Comparison of ENCODE assay signal across 8 cellular contexts in the genomic region with DNA sequence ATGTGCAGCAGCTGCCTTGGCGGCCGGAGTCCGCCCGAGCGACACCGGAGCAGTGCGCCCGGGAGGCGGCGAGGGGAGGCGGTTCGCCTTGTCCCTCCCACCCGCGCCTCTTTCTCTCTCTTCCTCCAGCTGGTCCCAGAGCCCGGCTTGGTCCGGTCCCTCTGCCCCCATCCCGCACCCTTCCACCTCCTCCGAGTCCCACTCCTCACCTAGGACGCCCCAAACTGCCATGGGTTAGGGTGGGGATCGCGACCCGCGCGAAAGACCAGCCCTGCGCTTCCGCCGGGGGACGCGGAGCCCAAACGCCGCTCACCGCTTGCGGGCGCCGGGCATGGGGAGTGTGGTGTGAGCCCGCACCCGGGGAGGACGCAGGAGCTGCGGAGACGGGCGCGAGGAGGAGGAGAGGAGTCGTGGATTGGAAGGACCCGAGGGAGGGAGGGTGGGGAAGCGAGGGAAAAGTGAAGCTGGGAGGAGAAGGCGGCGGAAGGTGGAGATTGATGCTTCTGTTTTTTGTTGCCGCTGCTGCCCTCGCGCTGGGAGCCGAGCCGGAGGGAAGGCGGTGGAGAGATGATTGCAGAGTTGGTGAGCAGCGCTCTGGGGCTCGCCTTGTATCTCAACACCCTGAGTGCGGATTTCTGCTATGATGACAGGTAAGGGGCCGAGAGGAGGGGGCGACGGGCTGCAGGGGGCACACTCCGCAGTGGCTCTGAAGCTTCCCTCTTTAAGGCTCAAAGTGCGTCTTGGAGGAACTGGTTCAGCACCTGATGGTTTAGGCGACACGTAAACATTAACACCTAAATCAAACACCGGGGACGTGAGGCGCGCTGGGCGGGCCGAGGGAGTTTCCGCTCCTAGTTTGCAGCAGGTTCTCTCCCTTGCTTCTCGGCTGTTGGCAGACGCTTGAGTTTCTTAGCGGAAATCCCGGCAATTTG. TPM values are rescaled to one million over a fixed set of nuclear protein-coding genes. Genes with fewer than 3 reads are reported as not detected.
DNase-seq lines count a peak whose midpoint lies in the region; ATAC-seq and TF ChIP-seq lines count a peak whose summit lies in the region.

No MANE protein-coding gene starts in this region.

- peaks cover 27% of the 10 kb centered on the region for H3K27me3 Mint-ChIP-seq in neural crest cell (ENCODE audit: low read depth)

- H3K27me3 ChIP-seq in OCI-LY1 (ENCODE audit: insufficient read depth, low read length) (no peaks in the 10 kb centered on the region), subcutaneous abdominal adipose tissue (ENCODE audit: control insufficient read depth in 5 of 5, insufficient read depth in 4 of 5, low read length in 5 of 5) (no peaks in the 10 kb centered on the region)

- no peaks in the 10 kb centered on the region for H3K36me3 Mint-ChIP-seq in neural crest cell (ENCODE audit: low read depth)

- H3K9me3 ChIP-seq in OCI-LY1 (ENCODE audit: low read length), result no peaks in the 10 kb centered on the region
- no peaks in the 10 kb centered on the region for H3K9me3 ChIP-seq in subcutaneous abdominal adipose tissue (ENCODE audit: control insufficient read depth in 5 of 5, low read length in 5 of 5)

- H3K4me3 Mint-ChIP-seq in neural crest cell, result peak overlapping the region; percentile 92

- peak in 10 of 14 donors; percentile 51 to 87 (median 70) for DNase-seq in C1 segment of cervical spinal cord (lab: John Stamatoyannopoulos, UW)
- peak; percentile 42 for DNase-seq in activated T-helper 1 cell treated with Interleukin-2 at 50 U/mL for 16 hours (ENCODE audit: low read depth)
- DNase-seq in fibroblast of mammary gland (ENCODE audit: low read depth), result peak; percentile 18
- peak; percentile 15 for DNase-seq in neural crest cell (ENCODE audit: low read depth, low spot score)

- TF ChIP-seq CTCF in OCI-LY1 (IDR thresholded peaks at IDR 0.05; ENCODE audit: low read length) (no peak), fibroblast of mammary gland (conservative IDR thresholded peaks at IDR 0.05; ENCODE audit: control insufficient read depth, insufficient read depth, low read depth, low read length) (no peak), neural crest cell (conservative IDR thresholded peaks at IDR 0.05) (no peak)

- H3K4me2 ChIP-seq in OCI-LY1 (ENCODE audit: low read length), result peak overlapping the region; percentile 81

- no peaks in the 10 kb centered on the region for H4K20me1 ChIP-seq in OCI-LY1 (ENCODE audit: insufficient read depth, low read length)

- H3K9me2 ChIP-seq in OCI-LY1 (ENCODE audit: low read depth, low read length), result no peaks in the 10 kb centered on the region

- H3K36me3 ChIP-seq in OCI-LY1 (ENCODE audit: insufficient read depth, low read length), result peaks cover under 1% of the 10 kb centered on the region; the same call in 1 of the 2 replicates
- H3K36me3 ChIP-seq in subcutaneous abdominal adipose tissue (ENCODE audit: control insufficient read depth in 5 of 5, insufficient read depth in 5 of 5, low read length in 5 of 5), result peaks cover 0 to 3% (median 0%) of the 10 kb centered on the region in 5 donors

- H3K79me2 ChIP-seq in OCI-LY1 (ENCODE audit: insufficient read depth, low read length), result no peaks in the 10 kb centered on the region

- peak overlapping the region; percentile 74 for H3K27ac ChIP-seq in OCI-LY1 (ENCODE audit: low read depth, low read length, poor library complexity, severe bottlenecking)
- peak overlapping the region; percentile 97 for H3K27ac ChIP-seq in subcutaneous abdominal adipose tissue (ENCODE audit: low read depth, low read length)

- no peaks in the 10 kb centered on the region for H3F3A ChIP-seq in OCI-LY1 (ENCODE audit: insufficient read depth, low read length)

- no peaks in the 10 kb centered on the region for H3K9me3 Mint-ChIP-seq in neural crest cell

- peaks cover 29% of the 10 kb centered on the region for H3K4me1 Mint-ChIP-seq in neural crest cell

- ATAC-seq in GM19397 (IDR thresholded peaks at IDR 0.05; ENCODE audit: unreplicated experiment) (peak; percentile 26), HG03520 (IDR thresholded peaks at IDR 0.05; ENCODE audit: unreplicated experiment) (peak; percentile 29)

- H3K9ac ChIP-seq in OCI-LY1 (ENCODE audit: low read length), result peak overlapping the region; percentile 66
- H3K9ac ChIP-seq in subcutaneous abdominal adipose tissue (ENCODE audit: low read length in 5 of 5), result peak overlapping the region in 4 of 5 donors; percentile 72 to 93 (median 87)

- peak overlapping the region; percentile 93 for H3K27ac Mint-ChIP-seq in neural crest cell (ENCODE audit: unreplicated experiment)

- H3K4me1 ChIP-seq in OCI-LY1 (ENCODE audit: insufficient read depth, low read length, severe bottlenecking) (peaks cover 36% of the 10 kb centered on the region), subcutaneous abdominal adipose tissue (ENCODE audit: control insufficient read depth in 5 of 5, insufficient read depth in 5 of 5, low read length in 5 of 5) (peaks cover 2 to 32% (median 27%) of the 10 kb centered on the region in 5 donors)

- H3K4me3 ChIP-seq in OCI-LY1 (ENCODE audit: low read depth, low read length, poor library complexity, severe bottlenecking), result peak overlapping the region; percentile 82
- H3K4me3 ChIP-seq in fibroblast of mammary gland (ENCODE audit: control insufficient read depth, low read depth, low read length), result peak overlapping the region; percentile 85
- peak overlapping the region; percentile 67 to 99 (median 94) for H3K4me3 ChIP-seq in subcutaneous abdominal adipose tissue (ENCODE audit: low read depth in 1 of 5, low read length in 5 of 5)

- H2AFZ ChIP-seq in OCI-LY1 (ENCODE audit: low read length), result peak overlapping the region; percentile 56

RNA-seq across cellular contexts. Expression of a gene that starts 0.6 kb away (rescaled TPM):
- 12.3 and 12.5 TPM in 2 replicates for total RNA-seq in neural crest cell

Comparison
In these comparisons a context has a peak if more than half of its experiments do, and no peak if none do; other contexts are left out.
1. Peak in every context shown above with its lines: DNase-seq, ATAC-seq, H3K4me3 ChIP-seq and H3K27ac ChIP-seq.
2. DNase-seq: peak in every context shown above with its lines; median percentile 70 in C1 segment of cervical spinal cord; 42 in activated T-helper 1 cell treated with Interleukin-2 at 50 U/mL for 16 hours; 18 in fibroblast of mammary gland; 15 in neural crest cell.